In genomic region chr22:31609716-31610115, GRCh38 we compare ENCODE assay signal across 24 cellular contexts.
"Had no signal": no experiment of that assay in that cellular context is flagged by ENCODE, and none has a peak within 500 bp of the region (broad histone marks: within the 10 kb centered on the region; RNA-seq: fewer than 3 reads in every experiment).

No MANE protein-coding gene starts in this region.

- H3K9me3 Mint-ChIP-seq: activated B cell treated with CpG ODN at 0.5 μM for 24 hours; activated naive CD4-positive, alpha-beta T cell treated with anti-CD3 and anti-CD28 coated beads, Interleukin-2, amount 50 U/mL, for 24 hours; natural killer cell; stimulated activated memory B cell treated with anti-CD40 and anti-IgM and Interleukin-4, amounts not matched to agents 10 μg/mL and 1 μg/mL and 100 μg/mL, for 72 hours; T-helper 1 cell treated with Interleukin-12 subunit alpha and Interleukin-12 subunit beta and Interleukin-4 antibody, amounts not matched to agents 30 μg/mL and 1 μg/mL, for 36 hours; type B pancreatic cell had no signal

- H3K36me3 Mint-ChIP-seq: natural killer cell had no signal

- H3K4me3 ChIP-seq: coronary artery, esophagus muscularis mucosa, left ventricle myocardium inferior, pancreas, psoas muscle, right atrium auricular region, testis, vagina had no signal

- ATAC-seq: natural killer cell; pancreas; psoas muscle; stimulated activated memory B cell treated with anti-CD40 and anti-IgM and Interleukin-4, amounts not matched to agents 10 μg/mL and 1 μg/mL and 100 μg/mL, for 72 hours had no signal

- H3K27ac Mint-ChIP-seq: activated B cell treated with CpG ODN at 0.5 μM for 24 hours; activated naive CD4-positive, alpha-beta T cell treated with anti-CD3 and anti-CD28 coated beads, Interleukin-2, amount 50 U/mL, for 24 hours; natural killer cell; stimulated activated memory B cell treated with anti-CD40 and anti-IgM and Interleukin-4, amounts not matched to agents 10 μg/mL and 1 μg/mL and 100 μg/mL, for 72 hours; T-helper 1 cell treated with Interleukin-12 subunit alpha and Interleukin-12 subunit beta and Interleukin-4 antibody, amounts not matched to agents 30 μg/mL and 1 μg/mL, for 36 hours; type B pancreatic cell had no signal

- H3K4me3 Mint-ChIP-seq: activated B cell treated with CpG ODN at 0.5 μM for 24 hours; activated naive CD4-positive, alpha-beta T cell treated with anti-CD3 and anti-CD28 coated beads, Interleukin-2, amount 50 U/mL, for 24 hours; natural killer cell; stimulated activated memory B cell treated with anti-CD40 and anti-IgM and Interleukin-4, amounts not matched to agents 10 μg/mL and 1 μg/mL and 100 μg/mL, for 72 hours; T-helper 1 cell treated with Interleukin-12 subunit alpha and Interleukin-12 subunit beta and Interleukin-4 antibody, amounts not matched to agents 30 μg/mL and 1 μg/mL, for 36 hours; type B pancreatic cell had no signal

- H3K27ac ChIP-seq: coronary artery, esophagus muscularis mucosa, left ventricle myocardium inferior, pancreas, psoas muscle, right atrium auricular region, testis, vagina had no signal

- H3K27me3 Mint-ChIP-seq: activated B cell treated with CpG ODN at 0.5 μM for 24 hours; activated naive CD4-positive, alpha-beta T cell treated with anti-CD3 and anti-CD28 coated beads, Interleukin-2, amount 50 U/mL, for 24 hours; stimulated activated memory B cell treated with anti-CD40 and anti-IgM and Interleukin-4, amounts not matched to agents 10 μg/mL and 1 μg/mL and 100 μg/mL, for 72 hours; type B pancreatic cell had no signal

- H3K4me1 ChIP-seq: pancreas, psoas muscle had no signal

- DNase-seq: activated B cell treated with CpG ODN at 0.5 μM for 24 hours; activated CD4-positive, alpha-beta T cell treated with anti-CD3 and anti-CD28 coated beads for 48 hours; activated CD8-positive, alpha-beta memory T cell treated with anti-CD3 and anti-CD28 coated beads, Interleukin-2, amount 50 U/mL, for 4 hours; activated effector memory CD4-positive, alpha-beta T cell treated with Interleukin-2 at 50 U/mL for 16 hours; activated T-cell treated with anti-CD3 and anti-CD28 coated beads, Interleukin-2, amount 50 U/mL, for 48 hours; amygdala; hippocampal formation; left ventricle myocardium inferior; mammary epithelial cell; midbrain; natural killer cell; psoas muscle; stimulated activated CD4-positive, alpha-beta T cell treated with anti-CD3 and anti-CD28 coated beads, Interleukin-1b, Interleukin-23, amount 100 ng/mL, for 48 hours; T1000; testis had no signal

- H3K9me3 ChIP-seq: esophagus muscularis mucosa, left ventricle myocardium inferior, pancreas, psoas muscle, right atrium auricular region, testis, vagina had no signal

- H3K36me3 ChIP-seq: left ventricle myocardium inferior, pancreas, right atrium auricular region, vagina had no signal

- H3K27me3 ChIP-seq: esophagus muscularis mucosa, pancreas, right atrium auricular region, testis, vagina had no signal
